13 cellular contexts compared by ENCODE assay signal in genomic region chr22:41308054-41308453, GRCh38. TPM values are rescaled to one million over a fixed set of nuclear protein-coding genes. Genes with fewer than 3 reads are reported as not detected.
DNase-seq lines count a peak whose midpoint lies in the region; FAIRE-seq and TF ChIP-seq lines count a peak whose summit lies in the region.
"Had no signal": no experiment of that assay in that cellular context is flagged by ENCODE, and none has a peak within 500 bp of the region (broad histone marks: within the 10 kb centered on the region; RNA-seq: fewer than 3 reads in every experiment).

No MANE protein-coding gene starts in this region.

- peak overlapping the region in 9 of 11 experiments; percentile 4 to 59 (median 23); a peak in 12 of 22 replicates for H3K27ac ChIP-seq in BLaER1 treated with 17β-estradiol and CSF1 and Interleukin-3, amounts not matched to agents 10 nM and 100 nM
- no peak overlapping the region for H3K27ac ChIP-seq in prostate gland
- H3K27ac ChIP-seq: HL-60, thoracic aorta had no signal

- TF ChIP-seq POLR2A in prostate gland (IDR thresholded peaks at IDR 0.05) = no peak

- no peaks in the 10 kb centered on the region for H3K36me3 Mint-ChIP-seq in osteocyte (ENCODE audit: unreplicated experiment)

- H3K36me3 ChIP-seq in BLaER1 treated with 17β-estradiol and CSF1 and Interleukin-3, amounts not matched to agents 10 nM and 100 nM = peaks cover 0 to 72% (median 45%) of the 10 kb centered on the region in 11 experiments; a peak in 18 of 22 replicates
- H3K36me3 ChIP-seq in MG63 = peaks cover 51% of the 10 kb centered on the region
- H3K36me3 ChIP-seq in prostate gland = no peaks in the 10 kb centered on the region
- H3K36me3 ChIP-seq: thoracic aorta had no signal

- H3K27ac Mint-ChIP-seq in osteocyte (ENCODE audit: unreplicated experiment) = peak overlapping the region; percentile 91

- H3K27me3 ChIP-seq in BLaER1 treated with 17β-estradiol and CSF1 and Interleukin-3, amounts not matched to agents 10 nM and 100 nM = no peaks in the 10 kb centered on the region
- H3K27me3 ChIP-seq in MG63 = no peaks in the 10 kb centered on the region
- H3K27me3 ChIP-seq in prostate gland (replicated peaks; ENCODE audit: insufficient read depth) = no peaks in the 10 kb centered on the region

- H3K9me3 Mint-ChIP-seq in osteocyte (ENCODE audit: unreplicated experiment) = no peaks in the 10 kb centered on the region

- WGBS in prostate gland = 50% methylated on average over 3 of the region's 3 CpGs

- TF ChIP-seq CTCF in fibroblast of the aortic adventitia (IDR thresholded peaks at IDR 0.05; ENCODE audit: insufficient read depth, low read length) = no peak
- TF ChIP-seq CTCF in osteocyte (IDR thresholded peaks at IDR 0.05) = no peak
- no peak for TF ChIP-seq CTCF in prostate gland (IDR thresholded peaks at IDR 0.05)

- in situ Hi-C loops in SK-MEL-5 (cut with HindIII; ENCODE audit: low pct_unique_long_range_greater_than_20kb, low sequenced_read_pairs) = no loop called here

- H4K20me1 ChIP-seq in BLaER1 treated with 17β-estradiol and CSF1 and Interleukin-3, amounts not matched to agents 10 nM and 100 nM = peaks cover 21 to 100% (median 96%) of the 10 kb centered on the region in 11 experiments; a peak in 21 of 22 replicates

- H3K4me3 Mint-ChIP-seq in osteocyte (ENCODE audit: unreplicated experiment) = no peak overlapping the region

- H3K4me3 ChIP-seq in BLaER1 treated with 17β-estradiol and CSF1 and Interleukin-3, amounts not matched to agents 10 nM and 100 nM = no peak overlapping the region
- H3K4me3 ChIP-seq in fibroblast of the aortic adventitia (ENCODE audit: low read depth, low read length) = no peak overlapping the region
- H3K4me3 ChIP-seq in MG63 = no peak overlapping the region
- H3K4me3 ChIP-seq in prostate gland = no peak overlapping the region
- H3K4me3 ChIP-seq: thoracic aorta had no signal

- no peak for FAIRE-seq in frontal cortex (lab: Jason Lieb, UNC)
- FAIRE-seq: H54 had no signal

- H3K9ac ChIP-seq in BLaER1 treated with 17β-estradiol and CSF1 and Interleukin-3, amounts not matched to agents 10 nM and 100 nM = peak overlapping the region in 10 of 11 experiments; percentile 3 to 50 (median 26); a peak in 11 of 22 replicates

- DNase-seq in SK-MEL-5 (ENCODE audit: low read depth, low spot score) (peak; percentile 75), fibroblast of the aortic adventitia (ENCODE audit: low read depth) (peak; percentile 40), osteocyte (ENCODE audit: extremely low spot score, unreplicated experiment) (no peak), NCI-H2107 (lab: John Stamatoyannopoulos, UW) (no peak), MG63 (no peak), prostate gland (ENCODE audit: low spot score) (no peak), frontal cortex (ENCODE audit: low spot score in 2 of 2) (no peak)
- DNase-seq: activated T-cell treated with anti-CD3 and anti-CD28 coated beads for 4 hours, NCI-H2171 treated with DMSO at 0.1 percent for 48 hours had no signal

- H3K27me3 Mint-ChIP-seq in osteocyte (ENCODE audit: unreplicated experiment) = no peaks in the 10 kb centered on the region

- peaks cover 64 to 79% (median 73%) of the 10 kb centered on the region in 10 experiments for H3K4me1 ChIP-seq in BLaER1 treated with 17β-estradiol and CSF1 and Interleukin-3, amounts not matched to agents 10 nM and 100 nM
- H3K4me1 ChIP-seq in prostate gland (replicated peaks) = no peaks in the 10 kb centered on the region

- peaks cover 40% of the 10 kb centered on the region for H3K4me1 Mint-ChIP-seq in osteocyte (ENCODE audit: unreplicated experiment)

- peaks cover 0 to 8% (median 0%) of the 10 kb centered on the region in 11 experiments; a peak in 2 of 22 replicates for H3K9me3 ChIP-seq in BLaER1 treated with 17β-estradiol and CSF1 and Interleukin-3, amounts not matched to agents 10 nM and 100 nM (replicated peaks in 1 of 11)
- 0 out of 2 replicates have a peak, but pooled peaks cover 2% of the 10 kb centered on the region for H3K9me3 ChIP-seq in MG63
- H3K9me3 ChIP-seq in prostate gland = no peaks in the 10 kb centered on the region
- H3K9me3 ChIP-seq: thoracic aorta had no signal

- intact Hi-C loops in prostate gland (cut with DNase I) = loop anchor here (10.0 kb wide), 1 partner anchor 217 kb away; no protein-coding TSS in a partner anchor

- H3K4me2 ChIP-seq in BLaER1 treated with 17β-estradiol and CSF1 and Interleukin-3, amounts not matched to agents 10 nM and 100 nM = peak overlapping the region; percentile 33 to 97 (median 64)

RNA-seq across cellular contexts. Expression of gene ZC3H7B, which starts 6.7 kb away (rescaled TPM):
- total RNA-seq in SK-MEL-5 (2014; rRNA removed; shearing (Covaris generic)) = 55.1 and 55.8 TPM in 2 replicates
- 75.0 and 95.2 TPM in 2 replicates for polyA plus RNA-seq in SK-MEL-5 (2015; cell fraction: cytosol; rRNA removed)
- polyA plus RNA-seq in SK-MEL-5 (2015; cell fraction: nucleus; rRNA removed) = 78.7 and 105 TPM in 2 replicates
- total RNA-seq in fibroblast of the aortic adventitia (ENCODE audit: low replicate concordance) (33.3 and 45.9 TPM in 2 replicates), osteocyte (82.8 and 85.0 TPM in 2 replicates), prostate gland (10 to 100 TPM; 56.7 to 79.1 TPM), frontal cortex (48.5 TPM)
- 32.2 and 43.0 TPM in 2 replicates for total RNA-seq in MG63 (2014; rRNA removed; shearing (Covaris generic); ENCODE audit: low replicate concordance)

RNA-seq across cellular contexts. Expression of gene RANGAP1, which starts 22.1 kb away (rescaled TPM):
- total RNA-seq in SK-MEL-5 (2014; rRNA removed; shearing (Covaris generic)) = 60.7 and 64.2 TPM in 2 replicates
- 140 and 158 TPM in 2 replicates for polyA plus RNA-seq in SK-MEL-5 (2015; cell fraction: cytosol; rRNA removed)
- 174 and 182 TPM in 2 replicates for polyA plus RNA-seq in SK-MEL-5 (2015; cell fraction: nucleus; rRNA removed)
- total RNA-seq in fibroblast of the aortic adventitia (ENCODE audit: low replicate concordance) = 78.5 and 89.4 TPM in 2 replicates
- 49.0 and 49.7 TPM in 2 replicates for total RNA-seq in osteocyte
- 159 and 226 TPM in 2 replicates for total RNA-seq in MG63 (2014; rRNA removed; shearing (Covaris generic); ENCODE audit: low replicate concordance)
- 100 to 1,000 TPM in 1 of 2 donors, 10 to 100 TPM in 1; 47.8 to 127 TPM for total RNA-seq in prostate gland
- total RNA-seq in frontal cortex = 33.0 TPM

Comparison
In these comparisons a context has a peak if more than half of its experiments do, and no peak if none do; other contexts are left out.
1. H3K27ac ChIP-seq: peak in BLaER1 treated with 17β-estradiol and CSF1 and Interleukin-3, amounts not matched to agents 10 nM and 100 nM (9 of 11); none in prostate gland (0 of 2).
2. DNase-seq: peak in SK-MEL-5 (single experiment) and fibroblast of the aortic adventitia (single experiment); none in osteocyte (single experiment), NCI-H2107 (single experiment), MG63 (single experiment), prostate gland (single experiment) and frontal cortex (0 of 2).